ENCODE assay signal across 23 cellular contexts in the genomic region with DNA sequence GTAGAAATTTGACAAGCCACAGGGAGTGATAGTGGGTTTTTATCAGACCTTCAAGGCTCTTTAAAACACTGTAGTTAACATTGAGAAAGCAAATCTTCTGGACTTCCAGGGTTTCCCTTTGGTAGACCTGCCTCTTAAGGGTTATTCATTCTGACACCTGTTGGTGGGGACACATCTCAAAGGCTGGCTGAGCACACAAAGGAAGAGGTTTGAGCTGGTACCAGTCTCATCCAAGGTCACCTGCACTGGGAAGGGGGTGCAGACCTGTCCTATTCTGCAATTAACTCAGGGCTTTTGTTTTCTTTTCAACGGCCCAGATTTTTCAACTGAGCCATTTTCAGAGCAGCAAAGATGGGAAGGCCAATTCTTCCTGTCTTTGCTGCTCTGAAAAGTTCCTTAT. TPM values are rescaled to one million over a fixed set of nuclear protein-coding genes. Genes with fewer than 3 reads are reported as not detected.
DNase-seq lines count a peak whose midpoint lies in the region; ATAC-seq, FAIRE-seq and TF ChIP-seq lines count a peak whose summit lies in the region.
"Had no signal": no experiment of that assay in that cellular context is flagged by ENCODE, and none has a peak within 500 bp of the region (broad histone marks: within the 10 kb centered on the region; RNA-seq: fewer than 3 reads in every experiment).

No MANE protein-coding gene starts in this region.

- H3K9me2 ChIP-seq in PC-3 (replicated peaks; ENCODE audit: low read length), result no peaks in the 10 kb centered on the region

- DNase-seq in GM12892 (ENCODE audit: insufficient read length), result no peak
- DNase-seq in H4 (ENCODE audit: low spot score), result peak; percentile 11
- no peak for DNase-seq in PC-3
- no peak for DNase-seq in mesendoderm
- no peak for DNase-seq in COR-L47 (lab: John Stamatoyannopoulos, UW)
- DNase-seq in NCI-H345 treated with DMSO at 0.1 percent for 48 hours (lab: John Stamatoyannopoulos, UW; ENCODE audit: unreplicated experiment), result no peak
- DNase-seq in mesenteric fat pad (ENCODE audit: low spot score), result no peak
- DNase-seq: activated CD4-positive, alpha-beta T cell treated with anti-CD3 and anti-CD28 coated beads, Interleukin-2, amount 50 U/mL, for 48 hours; activated T-cell treated with anti-CD3 and anti-CD28 coated beads, Interleukin-2, amount 50 U/mL, for 24 hours; EL; left ventricle myocardium inferior; MG63; NCI-H226; NK-92 treated with Interleukin-12 subunit alpha and Interleukin-12 subunit beta, amount 100 ng/mL, for 24 hours; posterior cingulate gyrus; stimulated activated CD4-positive, alpha-beta T cell treated with anti-CD3 and anti-CD28 coated beads, Interleukin-4, amount 100 ng/mL, for 24 hours; stimulated activated CD8-positive, alpha-beta memory T cell treated with anti-CD3 and anti-CD28 coated beads, Interleukin-4, amount 100 ng/mL, for 48 hours; T-cell had no signal

- peaks cover 7% of the 10 kb centered on the region for H3F3A ChIP-seq in PC-3 (ENCODE audit: low read length, unreplicated experiment)

- H3K4me1 ChIP-seq in PC-3 (ENCODE audit: insufficient read depth, low read length) (peaks cover 38% of the 10 kb centered on the region), mesendoderm (ENCODE audit: control insufficient read depth, low read depth, low read length) (no peaks in the 10 kb centered on the region)

- H2BK120ac ChIP-seq in mesendoderm (ENCODE audit: low read depth, low read length), result no peak overlapping the region

- H3K9ac ChIP-seq in PC-3 (ENCODE audit: low read length), result no peak overlapping the region
- no peak overlapping the region for H3K9ac ChIP-seq in mesendoderm (ENCODE audit: low read length)

- H3K4me3 ChIP-seq in PC-3 (ENCODE audit: low read length) (no peak overlapping the region), mesendoderm (ENCODE audit: low read length) (no peak overlapping the region)
- H3K4me3 ChIP-seq: left ventricle myocardium inferior, MG63 had no signal

- no peak overlapping the region for H3K23ac ChIP-seq in mesendoderm (ENCODE audit: low read length)

- peak; percentile 76 for FAIRE-seq in GM12892 (lab: Jason Lieb, UNC)
- FAIRE-seq: bronchial epithelial cell, HTR-8/SVneo had no signal

- no peaks in the 10 kb centered on the region for H3K79me1 ChIP-seq in mesendoderm (ENCODE audit: low read length)

- intact Hi-C loops in PC-3 (cut with micrococcal nuclease), result no loop called here

- H4K5ac ChIP-seq in mesendoderm (ENCODE audit: low read length), result no peak overlapping the region

- POLR2A ChIA-PET in PC-3 (lab: Charles Lee; ENCODE audit: unreplicated experiment), result interaction anchor here (0.6 kb wide), 1 partner anchor 45 kb away, joined by 9 read pairs; no protein-coding TSS in a partner anchor

- no peaks in the 10 kb centered on the region for H4K20me1 ChIP-seq in PC-3 (ENCODE audit: low read length)

- CTCF ChIA-PET in PC-3 (lab: Charles Lee), result no interaction called here

- H2AK5ac ChIP-seq in mesendoderm (ENCODE audit: low read length), result no peak overlapping the region

- no peak; the same call in 1 of the 2 replicates for ATAC-seq in PC-3
- no peak for ATAC-seq in GM21367 (IDR thresholded peaks at IDR 0.05; ENCODE audit: unreplicated experiment)
- ATAC-seq: esophagus mucosa, Right ventricle myocardium inferior, T-cell had no signal

- H3K4me2 ChIP-seq in PC-3 (ENCODE audit: low read length) (no peak overlapping the region), mesendoderm (ENCODE audit: low read length) (no peak overlapping the region)

- peak overlapping the region; percentile 86 for H3K18ac ChIP-seq in mesendoderm (ENCODE audit: low read length)

- TF ChIP-seq POLR2A in GM12892 (IDR thresholded peaks at IDR 0.05; ENCODE audit: low read depth, low read length), result no peak

- no CpG with 5 or more reads among the region's 1 CpG for WGBS in mesendoderm (ENCODE audit: extremely low coverage, insufficient coverage, low lambda C conversion rate)

- H4K8ac ChIP-seq in mesendoderm (ENCODE audit: low read depth, low read length), result no peak overlapping the region

- H3K36me3 ChIP-seq in PC-3 (ENCODE audit: low read depth, low read length), result no peaks in the 10 kb centered on the region
- H3K36me3 ChIP-seq in mesendoderm (ENCODE audit: control insufficient read depth, insufficient read depth, low read length), result no peaks in the 10 kb centered on the region
- H3K36me3 ChIP-seq: left ventricle myocardium inferior, MG63 had no signal

- H3K27me3 ChIP-seq in PC-3 (ENCODE audit: low read length) (no peaks in the 10 kb centered on the region), mesendoderm (ENCODE audit: insufficient read depth, low read length, poor library complexity) (no peaks in the 10 kb centered on the region)
- H3K27me3 ChIP-seq: MG63 had no signal

- no TSS peak for BruUV-seq in PC-3 (replicated peaks; lab: Mats Ljungman, UMichigan)

- no peak overlapping the region for H2BK15ac ChIP-seq in mesendoderm (replicated peaks; ENCODE audit: low read depth)

- H3K79me2 ChIP-seq in PC-3 (ENCODE audit: low read length) (no peaks in the 10 kb centered on the region), mesendoderm (ENCODE audit: control insufficient read depth, insufficient read depth, low read length) (no peaks in the 10 kb centered on the region)

- TF ChIP-seq CTCF in PC-3 (conservative IDR thresholded peaks at IDR 0.05; ENCODE audit: low read depth, low read length), result no peak

- no peaks in the 10 kb centered on the region for H3K9me3 ChIP-seq in PC-3 (ENCODE audit: low read length)
- H3K9me3 ChIP-seq: left ventricle myocardium inferior, MG63 had no signal

- H3K4ac ChIP-seq in mesendoderm (ENCODE audit: low read depth, low read length), result no peak overlapping the region

- H3K27ac ChIP-seq in PC-3 (ENCODE audit: low read length), result peak overlapping the region; percentile 55
- no peak overlapping the region for H3K27ac ChIP-seq in mesendoderm (ENCODE audit: low read depth, low read length)
- H3K27ac ChIP-seq: left ventricle myocardium inferior had no signal

- no peak overlapping the region for H2BK5ac ChIP-seq in mesendoderm (ENCODE audit: low read length)

- no peak overlapping the region for H3K56ac ChIP-seq in mesendoderm (ENCODE audit: low read length)

- no peak overlapping the region for H2AFZ ChIP-seq in PC-3 (ENCODE audit: low read length)

RNA-seq across cellular contexts. Expression of a gene that starts 45.6 kb away (rescaled TPM):
- polyA plus RNA-seq in GM12892 (2012; ENCODE audit: missing spikeins), result 6.2 TPM
- 3.5 and 6.7 TPM in 2 replicates for total RNA-seq in H4 (2014; rRNA removed; shearing (Covaris generic))
- 21.9 and 25.6 TPM in 2 replicates for total RNA-seq in PC-3 (2014; rRNA removed)
- polyA plus RNA-seq in mesendoderm (2013, experiment 1 of 2), result 1.9 TPM
- polyA plus RNA-seq in mesendoderm (2013, experiment 2 of 2), result 2.0 TPM
- total RNA-seq in mesenteric fat pad, result 7.5 TPM
